ENCODE assay signal across 1 cellular context in the genomic region with DNA sequence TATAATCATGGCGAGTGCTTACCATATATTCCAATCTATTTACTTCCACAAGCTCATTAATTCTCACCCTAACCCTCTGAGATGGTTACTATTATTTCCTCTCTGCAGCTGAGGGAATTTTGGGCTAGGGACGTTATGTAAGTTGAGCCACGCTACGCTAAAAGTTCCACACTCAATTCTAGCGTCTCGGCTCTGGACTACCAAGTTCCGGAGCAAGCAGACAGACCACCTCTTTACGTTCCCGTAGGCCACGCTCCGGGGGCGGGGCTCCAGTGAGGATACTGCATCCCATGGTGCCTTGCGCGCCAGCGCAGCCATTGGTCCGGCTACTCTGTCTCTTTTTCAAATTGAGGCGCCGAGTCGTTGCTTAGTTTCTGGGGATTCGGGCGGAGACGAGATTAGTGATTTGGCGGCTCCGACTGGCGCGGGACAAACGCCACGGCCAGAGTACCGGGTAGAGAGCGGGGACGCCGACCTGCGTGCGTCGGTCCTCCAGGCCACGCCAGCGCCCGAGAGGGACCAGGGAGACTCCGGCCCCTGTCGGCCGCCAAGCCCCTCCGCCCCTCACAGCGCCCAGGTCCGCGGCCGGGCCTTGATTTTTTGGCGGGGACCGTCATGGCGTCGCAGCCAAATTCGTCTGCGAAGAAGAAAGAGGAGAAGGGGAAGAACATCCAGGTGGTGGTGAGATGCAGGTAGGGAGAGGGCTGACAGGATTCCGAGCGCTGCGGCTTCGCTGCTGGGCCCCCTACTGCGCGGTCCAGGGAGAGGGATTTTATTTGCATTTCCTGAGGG.
TF ChIP-seq lines count a peak whose summit lies in the region.

TSS of gene KIF11 (plus strand) at position 370 of the 792 bp plus-strand sequence. CDS start at position 616, 246 bp downstream.

TF ChIP-seq in K562, 482 proteins besides CTCF, POLR2A, EP300 and RAD21 (continued from another document and continues in another):
- TF ChIP-seq MGA (IDR thresholded peaks at IDR 0.05) (no peak), ZEB2 (IDR thresholded peaks at IDR 0.05) (0 out of 2 replicates have a peak, but pooled peaks have one; percentile 19), HDGF (IDR thresholded peaks at IDR 0.05) (no peak), SPI1 (IDR thresholded peaks at IDR 0.05; ENCODE audit: borderline replicate concordance, low read depth, low read length) (no peak), ZBTB33 (CRISPR knock-in tag; IDR thresholded peaks at IDR 0.05) (no peak), PHF21A (IDR thresholded peaks at IDR 0.05; ENCODE audit: borderline replicate concordance, low read depth) (no peak; the same call in 1 of the 2 replicates), POLR3G (IDR thresholded peaks at IDR 0.05; ENCODE audit: extremely low read depth, insufficient read length, insufficient replicate concordance) (no peak), ZNF778 (CRISPR knock-in tag; IDR thresholded peaks at IDR 0.05) (no peak), ZNF143 (CRISPR knock-in tag; IDR thresholded peaks at IDR 0.05) (peak; percentile 81), TAF1 (IDR thresholded peaks at IDR 0.05; ENCODE audit: control insufficient read depth, extremely low read depth, insufficient read depth, low read length, severe bottlenecking) (peak; percentile 82), TEAD4 (IDR thresholded peaks at IDR 0.05; ENCODE audit: low read length) (no peak), TEAD4 (CRISPR knock-in tag; IDR thresholded peaks at IDR 0.05; ENCODE audit: borderline replicate concordance) (no peak), MTA2 (IDR thresholded peaks at IDR 0.05; ENCODE audit: low read depth) (no peak), ZNF212 (CRISPR knock-in tag; IDR thresholded peaks at IDR 0.05) (no peak), STAT5A (IDR thresholded peaks at IDR 0.05; ENCODE audit: borderline replicate concordance, low read length) (no peak), TAL1 (IDR thresholded peaks at IDR 0.05) (no peak), RFX1 (IDR thresholded peaks at IDR 0.05) (peak; percentile 42; the same call in 1 of the 2 replicates), MEIS2 (IDR thresholded peaks at IDR 0.05; ENCODE audit: partially characterized antibody) (no peak), REST (CRISPR knock-in tag; IDR thresholded peaks at IDR 0.05; ENCODE audit: low read depth) (no peak), ZBTB7A (IDR thresholded peaks at IDR 0.05; ENCODE audit: borderline replicate concordance, control insufficient read depth, low read depth, low read length) (peak; percentile 70), DNMT1 (IDR thresholded peaks at IDR 0.05) (no peak), TFE3 (CRISPR knock-in tag; IDR thresholded peaks at IDR 0.05) (no peak)
- TF ChIP-seq, protein P1, sequence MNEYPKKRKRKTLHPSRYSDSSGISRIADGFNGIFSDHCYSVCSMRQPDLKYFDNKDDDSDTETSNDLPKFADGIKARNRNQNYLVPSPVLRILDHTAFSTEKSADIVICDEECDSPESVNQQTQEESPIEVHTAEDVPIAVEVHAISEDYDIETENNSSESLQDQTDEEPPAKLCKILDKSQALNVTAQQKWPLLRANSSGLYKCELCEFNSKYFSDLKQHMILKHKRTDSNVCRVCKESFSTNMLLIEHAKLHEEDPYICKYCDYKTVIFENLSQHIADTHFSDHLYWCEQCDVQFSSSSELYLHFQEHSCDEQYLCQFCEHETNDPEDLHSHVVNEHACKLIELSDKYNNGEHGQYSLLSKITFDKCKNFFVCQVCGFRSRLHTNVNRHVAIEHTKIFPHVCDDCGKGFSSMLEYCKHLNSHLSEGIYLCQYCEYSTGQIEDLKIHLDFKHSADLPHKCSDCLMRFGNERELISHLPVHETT (CRISPR knock-in tag; conservative IDR thresholded peaks at IDR 0.05 in 1 of 2, IDR thresholded peaks at IDR 0.05 in 1 of 2): no peak
- TF ChIP-seq, protein P2, sequence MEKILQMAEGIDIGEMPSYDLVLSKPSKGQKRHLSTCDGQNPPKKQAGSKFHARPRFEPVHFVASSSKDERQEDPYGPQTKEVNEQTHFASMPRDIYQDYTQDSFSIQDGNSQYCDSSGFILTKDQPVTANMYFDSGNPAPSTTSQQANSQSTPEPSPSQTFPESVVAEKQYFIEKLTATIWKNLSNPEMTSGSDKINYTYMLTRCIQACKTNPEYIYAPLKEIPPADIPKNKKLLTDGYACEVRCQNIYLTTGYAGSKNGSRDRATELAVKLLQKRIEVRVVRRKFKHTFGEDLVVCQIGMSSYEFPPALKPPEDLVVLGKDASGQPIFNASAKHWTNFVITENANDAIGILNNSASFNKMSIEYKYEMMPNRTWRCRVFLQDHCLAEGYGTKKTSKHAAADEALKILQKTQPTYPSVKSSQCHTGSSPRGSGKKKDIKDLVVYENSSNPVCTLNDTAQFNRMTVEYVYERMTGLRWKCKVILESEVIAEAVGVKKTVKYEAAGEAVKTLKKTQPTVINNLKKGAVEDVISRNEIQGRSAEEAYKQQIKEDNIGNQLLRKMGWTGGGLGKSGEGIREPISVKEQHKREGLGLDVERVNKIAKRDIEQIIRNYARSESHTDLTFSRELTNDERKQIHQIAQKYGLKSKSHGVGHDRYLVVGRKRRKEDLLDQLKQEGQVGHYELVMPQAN (IDR thresholded peaks at IDR 0.05; ENCODE audit: borderline replicate concordance): peak; percentile 58; the same call in 1 of the 2 replicates
- TF ChIP-seq, protein P3, sequence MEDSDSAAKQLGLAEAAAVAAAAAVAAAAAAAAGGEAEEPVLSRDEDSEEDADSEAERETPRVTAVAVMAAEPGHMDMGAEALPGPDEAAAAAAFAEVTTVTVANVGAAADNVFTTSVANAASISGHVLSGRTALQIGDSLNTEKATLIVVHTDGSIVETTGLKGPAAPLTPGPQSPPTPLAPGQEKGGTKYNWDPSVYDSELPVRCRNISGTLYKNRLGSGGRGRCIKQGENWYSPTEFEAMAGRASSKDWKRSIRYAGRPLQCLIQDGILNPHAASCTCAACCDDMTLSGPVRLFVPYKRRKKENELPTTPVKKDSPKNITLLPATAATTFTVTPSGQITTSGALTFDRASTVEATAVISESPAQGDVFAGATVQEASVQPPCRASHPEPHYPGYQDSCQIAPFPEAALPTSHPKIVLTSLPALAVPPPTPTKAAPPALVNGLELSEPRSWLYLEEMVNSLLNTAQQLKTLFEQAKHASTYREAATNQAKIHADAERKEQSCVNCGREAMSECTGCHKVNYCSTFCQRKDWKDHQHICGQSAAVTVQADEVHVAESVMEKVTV (CRISPR knock-in tag; IDR thresholded peaks at IDR 0.05): no peak
